ENCODE assay signal across 10 cellular contexts in genomic region chr1:87644500-87645245, GRCh38.
DNase-seq lines count a peak whose midpoint lies in the region; ATAC-seq lines count a peak whose summit lies in the region.
"Had no signal": no experiment of that assay in that cellular context is flagged by ENCODE, and none has a peak within 500 bp of the region (broad histone marks: within the 10 kb centered on the region; RNA-seq: fewer than 3 reads in every experiment).

No MANE protein-coding gene starts in this region.

- H3K9me3 ChIP-seq in CD8-positive, alpha-beta memory T cell (ENCODE audit: low read length) = no peaks in the 10 kb centered on the region

- POLR2A ChIA-PET in CD8-positive, alpha-beta memory T cell (lab: Charles Lee) = no interaction called here

- no peak overlapping the region for H3K4me3 ChIP-seq in CD8-positive, alpha-beta memory T cell (ENCODE audit: low read length)

- DNase-seq in GM04503 (ENCODE audit: low read depth) = peak; percentile 56
- peak; percentile 19 for DNase-seq in NCI-H1105 (lab: John Stamatoyannopoulos, UW)
- peak; percentile 27 for DNase-seq in epithelial cell of prostate (ENCODE audit: low read depth, low spot score)
- DNase-seq in putamen (ENCODE audit: low spot score) = peak; percentile 28
- no peak for DNase-seq in CD8-positive, alpha-beta memory T cell
- no peak for DNase-seq in GF-D8 (lab: John Stamatoyannopoulos, UW)
- DNase-seq: naive thymus-derived CD4-positive, alpha-beta T cell had no signal

- H3K27ac ChIP-seq in epithelial cell of prostate = peak overlapping the region; percentile 45
- H3K27ac ChIP-seq in CD8-positive, alpha-beta memory T cell (ENCODE audit: low read depth, low read length) = no peak overlapping the region

- no peaks in the 10 kb centered on the region for H3K4me1 Mint-ChIP-seq in CD8-positive, alpha-beta memory T cell
- H3K4me1 Mint-ChIP-seq: naive thymus-derived CD4-positive, alpha-beta T cell had no signal

- no peak overlapping the region for H3K27ac Mint-ChIP-seq in CD8-positive, alpha-beta memory T cell
- H3K27ac Mint-ChIP-seq: IgD-negative memory B cell; naive thymus-derived CD4-positive, alpha-beta T cell had no signal

- H3K4me3 Mint-ChIP-seq in CD8-positive, alpha-beta memory T cell = no peak overlapping the region
- H3K4me3 Mint-ChIP-seq: IgD-negative memory B cell; naive thymus-derived CD4-positive, alpha-beta T cell had no signal

- H3K36me3 Mint-ChIP-seq in CD8-positive, alpha-beta memory T cell = no peaks in the 10 kb centered on the region
- H3K36me3 Mint-ChIP-seq: IgD-negative memory B cell; naive thymus-derived CD4-positive, alpha-beta T cell had no signal

- no peaks in the 10 kb centered on the region for H3K9me3 Mint-ChIP-seq in CD8-positive, alpha-beta memory T cell
- H3K9me3 Mint-ChIP-seq: IgD-negative memory B cell; naive thymus-derived CD4-positive, alpha-beta T cell had no signal

- CTCF ChIA-PET in CD8-positive, alpha-beta memory T cell (lab: Charles Lee) = no interaction called here

- no peaks in the 10 kb centered on the region for H3K36me3 ChIP-seq in CD8-positive, alpha-beta memory T cell (ENCODE audit: insufficient read depth, low read length)

- no peak for ATAC-seq in GM18517 (IDR thresholded peaks at IDR 0.05; ENCODE audit: unreplicated experiment)
- ATAC-seq in GM21786 (IDR thresholded peaks at IDR 0.05; ENCODE audit: unreplicated experiment) = no peak
- ATAC-seq: naive thymus-derived CD4-positive, alpha-beta T cell had no signal

- no peaks in the 10 kb centered on the region for H3K27me3 Mint-ChIP-seq in CD8-positive, alpha-beta memory T cell
- H3K27me3 Mint-ChIP-seq: IgD-negative memory B cell had no signal

- no peaks in the 10 kb centered on the region for H3K4me1 ChIP-seq in CD8-positive, alpha-beta memory T cell (ENCODE audit: insufficient read depth, low read length)

- no peaks in the 10 kb centered on the region for H3K27me3 ChIP-seq in CD8-positive, alpha-beta memory T cell (ENCODE audit: insufficient read depth, low read length, poor library complexity, severe bottlenecking)

Comparison
In these comparisons a context has a peak if more than half of its experiments do, and no peak if none do; other contexts are left out.
1. DNase-seq: peak in GM04503 (single experiment), NCI-H1105 (single experiment), epithelial cell of prostate (single experiment) and putamen (single experiment); none in CD8-positive, alpha-beta memory T cell (0 of 5) and GF-D8 (single experiment).